Comparison of ENCODE assay signal across 25 cellular contexts in genomic region chr18:63356272-63356896, GRCh38.
"Had no signal": no experiment of that assay in that cellular context is flagged by ENCODE, and none has a peak within 500 bp of the region (broad histone marks: within the 10 kb centered on the region; RNA-seq: fewer than 3 reads in every experiment).

No MANE protein-coding gene starts in this region.

- H3K4me1 ChIP-seq: colonic mucosa, neural progenitor cell, spleen had no signal

- H3K4me3 ChIP-seq: colonic mucosa, dorsolateral prefrontal cortex, hepatocyte, neural progenitor cell, spleen, tibial nerve had no signal

- H3K4me1 Mint-ChIP-seq: activated CD4-positive, alpha-beta memory T cell treated with anti-CD3 and anti-CD28 coated beads, Interleukin-2, amount 10 ng/mL, durations not matched to agents 7 days and 5 days; activated CD4-positive, alpha-beta T cell treated with anti-CD3 and anti-CD28 coated beads, Interleukin-2, amount 10 ng/mL, durations not matched to agents 24 days and 14 days; activated naive CD4-positive, alpha-beta T cell treated with anti-CD3 and anti-CD28 coated beads, Interleukin-2, amount 10 ng/mL, durations not matched to agents 7 days and 5 days; activated naive CD8-positive, alpha-beta T cell treated with anti-CD3 and anti-CD28 coated beads, Interleukin-2, amount 50 U/mL, for 24 hours; central memory CD8-positive, alpha-beta T cell; immature natural killer cell; memory B cell; naive B cell; neural progenitor cell had no signal

- H3K9me3 Mint-ChIP-seq: activated CD4-positive, alpha-beta memory T cell treated with anti-CD3 and anti-CD28 coated beads, Interleukin-2, amount 10 ng/mL, durations not matched to agents 7 days and 5 days; activated CD4-positive, alpha-beta T cell treated with anti-CD3 and anti-CD28 coated beads, Interleukin-2, amount 10 ng/mL, durations not matched to agents 24 days and 14 days; activated naive CD4-positive, alpha-beta T cell treated with anti-CD3 and anti-CD28 coated beads, Interleukin-2, amount 10 ng/mL, durations not matched to agents 7 days and 5 days; activated naive CD8-positive, alpha-beta T cell treated with anti-CD3 and anti-CD28 coated beads, Interleukin-2, amount 50 U/mL, for 24 hours; activated T-cell treated with anti-CD3 and anti-CD28 coated beads, Interleukin-2, amount 50 U/mL, for 72 hours; central memory CD8-positive, alpha-beta T cell; immature natural killer cell; memory B cell; naive B cell; neural progenitor cell; stimulated activated naive CD8-positive, alpha-beta T cell treated with anti-CD3 and anti-CD28 coated beads, Interleukin-15, Interleukin-2, amounts not matched to agents 100 ng/mL and 50 ng/mL, for 24 hours; T-helper 1 cell treated with Interleukin-12 subunit alpha and Interleukin-12 subunit beta and Interleukin-4 antibody, amounts not matched to agents 30 μg/mL and 1 μg/mL, for 36 hours had no signal

- H3K4me3 Mint-ChIP-seq: activated CD4-positive, alpha-beta memory T cell treated with anti-CD3 and anti-CD28 coated beads, Interleukin-2, amount 10 ng/mL, durations not matched to agents 7 days and 5 days; activated CD4-positive, alpha-beta T cell treated with anti-CD3 and anti-CD28 coated beads, Interleukin-2, amount 10 ng/mL, durations not matched to agents 24 days and 14 days; activated naive CD4-positive, alpha-beta T cell treated with anti-CD3 and anti-CD28 coated beads, Interleukin-2, amount 10 ng/mL, durations not matched to agents 7 days and 5 days; activated naive CD8-positive, alpha-beta T cell treated with anti-CD3 and anti-CD28 coated beads, Interleukin-2, amount 50 U/mL, for 24 hours; activated T-cell treated with anti-CD3 and anti-CD28 coated beads, Interleukin-2, amount 50 U/mL, for 72 hours; central memory CD8-positive, alpha-beta T cell; immature natural killer cell; memory B cell; naive B cell; neural progenitor cell; stimulated activated naive CD8-positive, alpha-beta T cell treated with anti-CD3 and anti-CD28 coated beads, Interleukin-15, Interleukin-2, amounts not matched to agents 100 ng/mL and 50 ng/mL, for 24 hours; T-helper 1 cell treated with Interleukin-12 subunit alpha and Interleukin-12 subunit beta and Interleukin-4 antibody, amounts not matched to agents 30 μg/mL and 1 μg/mL, for 36 hours had no signal

- ATAC-seq: activated naive CD8-positive, alpha-beta T cell treated with anti-CD3 and anti-CD28 coated beads, Interleukin-2, amount 50 U/mL, for 24 hours; activated T-cell treated with anti-CD3 and anti-CD28 coated beads, Interleukin-2, amount 50 U/mL, for 72 hours had no signal

- FAIRE-seq: urothelium cell line had no signal

- H3K27ac Mint-ChIP-seq: activated CD4-positive, alpha-beta memory T cell treated with anti-CD3 and anti-CD28 coated beads, Interleukin-2, amount 10 ng/mL, durations not matched to agents 7 days and 5 days; activated CD4-positive, alpha-beta T cell treated with anti-CD3 and anti-CD28 coated beads, Interleukin-2, amount 10 ng/mL, durations not matched to agents 24 days and 14 days; activated naive CD4-positive, alpha-beta T cell treated with anti-CD3 and anti-CD28 coated beads, Interleukin-2, amount 10 ng/mL, durations not matched to agents 7 days and 5 days; activated naive CD8-positive, alpha-beta T cell treated with anti-CD3 and anti-CD28 coated beads, Interleukin-2, amount 50 U/mL, for 24 hours; activated T-cell treated with anti-CD3 and anti-CD28 coated beads, Interleukin-2, amount 50 U/mL, for 72 hours; immature natural killer cell; memory B cell; naive B cell; neural progenitor cell; stimulated activated naive CD8-positive, alpha-beta T cell treated with anti-CD3 and anti-CD28 coated beads, Interleukin-15, Interleukin-2, amounts not matched to agents 100 ng/mL and 50 ng/mL, for 24 hours; T-helper 1 cell treated with Interleukin-12 subunit alpha and Interleukin-12 subunit beta and Interleukin-4 antibody, amounts not matched to agents 30 μg/mL and 1 μg/mL, for 36 hours had no signal

- H3K4me2 ChIP-seq: hepatocyte, neural progenitor cell had no signal

- H2AFZ ChIP-seq: hepatocyte, neural progenitor cell had no signal

- DNase-seq: activated CD4-positive, alpha-beta memory T cell treated with anti-CD3 and anti-CD28 coated beads, Interleukin-2, amount 10 ng/mL, durations not matched to agents 7 days and 5 days; activated CD4-positive, alpha-beta T cell treated with anti-CD3 and anti-CD28 coated beads, Interleukin-2, amount 10 ng/mL, durations not matched to agents 24 days and 14 days; activated effector memory CD4-positive, alpha-beta T cell treated with Interleukin-2 at 50 U/mL for 16 hours; activated naive CD4-positive, alpha-beta T cell treated with anti-CD3 and anti-CD28 coated beads, Interleukin-2, amount 10 ng/mL, durations not matched to agents 7 days and 5 days; activated naive CD8-positive, alpha-beta T cell treated with anti-CD3 and anti-CD28 coated beads, Interleukin-2, amount 50 U/mL, for 24 hours; activated T-cell treated with anti-CD3 and anti-CD28 coated beads, Interleukin-2, amount 50 U/mL, for 72 hours; anterior cingulate cortex; brain microvascular endothelial cell; colonic mucosa; dorsolateral prefrontal cortex; immature natural killer cell; kidney glomerular epithelial cell; naive B cell; posterior cingulate gyrus; spleen; stimulated activated CD4-positive, alpha-beta T cell treated with anti-CD3 and anti-CD28 coated beads, Interleukin-4, amount 100 ng/mL, for 24 hours had no signal

- H3K27ac ChIP-seq: brain microvascular endothelial cell, colonic mucosa, dorsolateral prefrontal cortex, epithelial cell of prostate, hepatocyte, neural progenitor cell, spleen, tibial nerve had no signal

- H3K27me3 Mint-ChIP-seq: activated CD4-positive, alpha-beta memory T cell treated with anti-CD3 and anti-CD28 coated beads, Interleukin-2, amount 10 ng/mL, durations not matched to agents 7 days and 5 days; activated CD4-positive, alpha-beta T cell treated with anti-CD3 and anti-CD28 coated beads, Interleukin-2, amount 10 ng/mL, durations not matched to agents 24 days and 14 days; activated naive CD4-positive, alpha-beta T cell treated with anti-CD3 and anti-CD28 coated beads, Interleukin-2, amount 10 ng/mL, durations not matched to agents 7 days and 5 days; activated naive CD8-positive, alpha-beta T cell treated with anti-CD3 and anti-CD28 coated beads, Interleukin-2, amount 50 U/mL, for 24 hours; central memory CD8-positive, alpha-beta T cell; memory B cell; naive B cell; stimulated activated naive CD8-positive, alpha-beta T cell treated with anti-CD3 and anti-CD28 coated beads, Interleukin-15, Interleukin-2, amounts not matched to agents 100 ng/mL and 50 ng/mL, for 24 hours had no signal

- H3K27me3 ChIP-seq: brain microvascular endothelial cell, colonic mucosa, dorsolateral prefrontal cortex, hepatocyte, neural progenitor cell, spleen, tibial nerve had no signal

- H3K9ac ChIP-seq: neural progenitor cell had no signal

- H3K9me3 ChIP-seq: colonic mucosa, spleen, tibial nerve had no signal
